In genomic region chr11:65472588-65473274, GRCh38 we compare ENCODE assay signal across 8 cellular contexts. TPM values are rescaled to one million over a fixed set of nuclear protein-coding genes. Genes with fewer than 3 reads are reported as not detected.
DNase-seq lines count a peak whose midpoint lies in the region; ATAC-seq and TF ChIP-seq lines count a peak whose summit lies in the region.
"Not testable (repeated sequence)": the region's sequence is repeated elsewhere in the genome, so short reads cannot be mapped to it uniquely, and the experiment has no call there.

No MANE protein-coding gene starts in this region.

- H3K9me2 ChIP-seq in PC-9 (ENCODE audit: insufficient read depth) = not testable (repeated sequence)

- not testable (repeated sequence) for H3K4me3 ChIP-seq in CD4-positive, alpha-beta memory T cell (ENCODE audit: low read length in 2 of 2); gastroesophageal sphincter; skeletal muscle satellite cell (ENCODE audit: low read length)
- peak overlapping the region; percentile 36; the same call in 1 of the 2 replicates for H3K4me3 ChIP-seq in PC-9

- POLR2A ChIA-PET in CD4-positive, alpha-beta memory T cell (lab: Charles Lee; ENCODE audit: partially characterized antibody) = interaction anchor here (0.9 to 25.8 kb wide), 14 partner anchors 8 to 418 kb away, joined by 3 to 1536 read pairs (median 5); partner anchors contain the start of genes CCDC85B, EHBP1L1, MALAT1 and NEAT1
- POLR2A ChIA-PET in PC-9 (lab: Charles Lee; ENCODE audit: unreplicated experiment) = interaction anchor here (0.5 to 2.0 kb wide), 14 partner anchors 17 to 579 kb away, joined by 3 to 84 read pairs (median 10); partner anchors contain the start of gene MALAT1
- POLR2A ChIA-PET in MCF 10A (lab: Yijun Ruan, JAX) = interaction anchor here (0.6 to 20.2 kb wide), 18 partner anchors 8 to 99 kb away, joined by 3 to 2284 read pairs (median 8); partner anchors contain the start of genes FAM89B, MALAT1, NEAT1 and SLC25A45

- peaks cover 25% of the 10 kb centered on the region for H3K4me1 ChIP-seq in CD4-positive, alpha-beta memory T cell (ENCODE audit: insufficient read depth, low read length)
- H3K4me1 ChIP-seq in PC-9 (replicated peaks; ENCODE audit: insufficient read depth) (peaks cover 69% of the 10 kb centered on the region), gastroesophageal sphincter (peaks cover 0 to 65% (median 37%) of the 10 kb centered on the region in 3 donors), skeletal muscle satellite cell (ENCODE audit: control insufficient read depth, insufficient read depth, low read length) (peaks cover 37% of the 10 kb centered on the region)

- not testable (repeated sequence) for TF ChIP-seq POLR2A in gastroesophageal sphincter (IDR thresholded peaks at IDR 0.05)

- 71% methylated on average over 9 to 14 of the region's 14 CpGs for WGBS in gastroesophageal sphincter (ENCODE audit: low coverage in 1 of 2), 2 donors

- not testable (repeated sequence) for H3K36me3 ChIP-seq in CD4-positive, alpha-beta memory T cell (ENCODE audit: insufficient read depth, low read length); PC-9 (ENCODE audit: low read depth); gastroesophageal sphincter; skeletal muscle satellite cell (ENCODE audit: insufficient read depth, low read length)

- CTCF ChIA-PET in CD4-positive, alpha-beta memory T cell (lab: Charles Lee; ENCODE audit: partially characterized antibody) = interaction anchor here (0.7 to 8.2 kb wide), 15 partner anchors 11 to 158 kb away, joined by 3 to 88 read pairs (median 5); partner anchors contain the start of genes CDC42EP2 and MALAT1
- CTCF ChIA-PET in PC-9 (lab: Charles Lee) = interaction anchor here (0.8 to 1.9 kb wide), 6 partner anchors 19 to 35 kb away, joined by 3 to 43 read pairs (median 6); partner anchors contain the start of gene MALAT1
- CTCF ChIA-PET in MCF 10A (lab: Yijun Ruan, JAX) = interaction anchor here (0.7 to 2.5 kb wide), 7 partner anchors 13 to 157 kb away, joined by 3 to 10 read pairs (median 4); no protein-coding TSS in a partner anchor

- not testable (repeated sequence) for H3K27me3 ChIP-seq in CD4-positive, alpha-beta memory T cell (ENCODE audit: insufficient read depth, low read length); PC-9 (ENCODE audit: insufficient read depth, low read depth); gastroesophageal sphincter; skeletal muscle satellite cell (ENCODE audit: control insufficient read depth, insufficient read depth, low read length)

- BruUV-seq in PC-9 (replicated peaks; lab: Mats Ljungman, UMichigan) = TSS peak; percentile 76
- TSS peak; percentile 95 for BruUV-seq in MCF 10A (replicated peaks; lab: Mats Ljungman, UMichigan)

- H3K36me3 Mint-ChIP-seq in CD4-positive, alpha-beta memory T cell; MCF 10A (ENCODE audit: insufficient read depth, unreplicated experiment); mesothelial cell of epicardium; type B pancreatic cell: not testable (repeated sequence)
- peaks cover 16% of the 10 kb centered on the region for H3K36me3 Mint-ChIP-seq in activated T-cell treated with anti-CD3 and anti-CD28 coated beads, Interleukin-2, amount 50 U/mL, for 24 hours (ENCODE audit: low read depth)

- H2AFZ ChIP-seq in PC-9 = not testable (repeated sequence)

- peaks cover 16 to 35% (median 28%) of the 10 kb centered on the region in 4 donors for H3K4me1 Mint-ChIP-seq in CD4-positive, alpha-beta memory T cell
- peaks cover 51% of the 10 kb centered on the region for H3K4me1 Mint-ChIP-seq in activated T-cell treated with anti-CD3 and anti-CD28 coated beads, Interleukin-2, amount 50 U/mL, for 24 hours (ENCODE audit: low read depth)
- H3K4me1 Mint-ChIP-seq in MCF 10A (ENCODE audit: insufficient read depth, unreplicated experiment) (peaks cover 17% of the 10 kb centered on the region), mesothelial cell of epicardium (peaks cover 30% of the 10 kb centered on the region), type B pancreatic cell (ENCODE audit: unreplicated experiment) (peaks cover 11% of the 10 kb centered on the region)

- H3K4me2 ChIP-seq in PC-9 (peak overlapping the region; percentile 71), skeletal muscle satellite cell (ENCODE audit: low read length) (peak overlapping the region; percentile 9)

- H3K79me2 ChIP-seq in PC-9 (ENCODE audit: low read depth) = peaks cover 33% of the 10 kb centered on the region

- H4K20me1 ChIP-seq in PC-9 (ENCODE audit: insufficient read depth) = not testable (repeated sequence)

- H3K9me3 Mint-ChIP-seq in CD4-positive, alpha-beta memory T cell; activated T-cell treated with anti-CD3 and anti-CD28 coated beads, Interleukin-2, amount 50 U/mL, for 24 hours; MCF 10A (ENCODE audit: unreplicated experiment); mesothelial cell of epicardium; type B pancreatic cell: not testable (repeated sequence)

- not testable (repeated sequence) for H3K27me3 Mint-ChIP-seq in CD4-positive, alpha-beta memory T cell; activated T-cell treated with anti-CD3 and anti-CD28 coated beads, Interleukin-2, amount 50 U/mL, for 24 hours; MCF 10A (ENCODE audit: insufficient read depth, unreplicated experiment); mesothelial cell of epicardium (ENCODE audit: low read depth); type B pancreatic cell

- intact Hi-C loops in CD4-positive, alpha-beta memory T cell (cut with micrococcal nuclease) = loop anchor here (1.0 kb wide), 2 partner anchors 25 to 90 kb away; partner anchors contain the start of gene SLC25A45
- intact Hi-C loops in PC-9 (cut with micrococcal nuclease; ENCODE audit: unreplicated experiment) = loop anchor here (1.0 kb wide), 1 partner anchor 25 kb away; no protein-coding TSS in a partner anchor
- intact Hi-C loops in MCF 10A (cut with micrococcal nuclease) = loop anchor here (1.0 kb wide), 1 partner anchor 25 kb away; no protein-coding TSS in a partner anchor

- not testable (repeated sequence) for H3K9me3 ChIP-seq in CD4-positive, alpha-beta memory T cell (ENCODE audit: control insufficient read depth in 1 of 2, low read length in 2 of 2); PC-9 (ENCODE audit: insufficient read depth, low read depth); gastroesophageal sphincter; skeletal muscle satellite cell (replicated peaks; ENCODE audit: low read length)

- H3K9ac ChIP-seq in skeletal muscle satellite cell (ENCODE audit: low read depth, low read length) = peak overlapping the region; percentile 77

- ATAC-seq in gastroesophageal sphincter = not testable (repeated sequence)

- H3K4me3 Mint-ChIP-seq in CD4-positive, alpha-beta memory T cell = peak overlapping the region in 7 of 8 donors; percentile 56 to 85 (median 74)
- H3K4me3 Mint-ChIP-seq in activated T-cell treated with anti-CD3 and anti-CD28 coated beads, Interleukin-2, amount 50 U/mL, for 24 hours = peak overlapping the region; percentile 67
- peak overlapping the region; percentile 43 for H3K4me3 Mint-ChIP-seq in MCF 10A (ENCODE audit: unreplicated experiment)
- H3K4me3 Mint-ChIP-seq in mesothelial cell of epicardium, type B pancreatic cell: not testable (repeated sequence)

- peak overlapping the region; percentile 74 for H3K27ac ChIP-seq in CD4-positive, alpha-beta memory T cell (ENCODE audit: low read depth, low read length)
- H3K27ac ChIP-seq in PC-9 = peak overlapping the region; percentile 95
- peak overlapping the region; percentile 95 to 98 (median 96) for H3K27ac ChIP-seq in gastroesophageal sphincter

- H3K27ac Mint-ChIP-seq in CD4-positive, alpha-beta memory T cell = peak overlapping the region; percentile 88 to 99 (median 98)
- peak overlapping the region; percentile 99 for H3K27ac Mint-ChIP-seq in activated T-cell treated with anti-CD3 and anti-CD28 coated beads, Interleukin-2, amount 50 U/mL, for 24 hours
- H3K27ac Mint-ChIP-seq in MCF 10A (ENCODE audit: low read depth, unreplicated experiment) = peak overlapping the region; percentile 97
- H3K27ac Mint-ChIP-seq in mesothelial cell of epicardium = peak overlapping the region; percentile 97
- peak overlapping the region; percentile 93 for H3K27ac Mint-ChIP-seq in type B pancreatic cell

- not testable (repeated sequence) for TF ChIP-seq EP300 in gastroesophageal sphincter (IDR thresholded peaks at IDR 0.05)

- DNase-seq in CD4-positive, alpha-beta memory T cell; PC-9; activated T-cell treated with anti-CD3 and anti-CD28 coated beads, Interleukin-2, amount 50 U/mL, for 24 hours; MCF 10A (ENCODE audit: unreplicated experiment); mesothelial cell of epicardium (ENCODE audit: low spot score in 2 of 2, unreplicated experiment in 2 of 2); type B pancreatic cell (ENCODE audit: extremely low spot score, unreplicated experiment): not testable (repeated sequence)

- not testable (repeated sequence) for TF ChIP-seq CTCF in PC-9 (conservative IDR thresholded peaks at IDR 0.05); MCF 10A (IDR thresholded peaks at IDR 0.05; ENCODE audit: unreplicated experiment); gastroesophageal sphincter (IDR thresholded peaks at IDR 0.05); mesothelial cell of epicardium (IDR thresholded peaks at IDR 0.05; ENCODE audit: unreplicated experiment); type B pancreatic cell (conservative IDR thresholded peaks at IDR 0.05)

- H3F3A ChIP-seq in PC-9 (ENCODE audit: insufficient read depth, low read depth) = peaks cover 61% of the 10 kb centered on the region

RNA-seq across cellular contexts. Expression of gene MALAT1, which starts 26.1 kb away (rescaled TPM):
- over 10,000 TPM; 29,058 to 29,932 TPM for total RNA-seq in CD4-positive, alpha-beta memory T cell
- 1,000 to 10,000 TPM; 2,969 to 3,488 TPM for polyA plus RNA-seq in CD4-positive, alpha-beta memory T cell
- 6,494 and 7,852 TPM in 2 replicates for total RNA-seq in PC-9 (2021)
- 10,851 and 12,068 TPM in 2 replicates for total RNA-seq in MCF 10A (2022)
- over 10,000 TPM in 2 of 4 donors, 1,000 to 10,000 TPM in 2; 2,194 to 20,520 (median 8,164) TPM for total RNA-seq in gastroesophageal sphincter
- 15,343 to 16,172 TPM (median 16,018 TPM) in 3 replicates for total RNA-seq in mesothelial cell of epicardium
- total RNA-seq in skeletal muscle satellite cell (2012; rRNA removed) = 6,738 and 7,377 TPM in 2 replicates
- total RNA-seq in type B pancreatic cell (ENCODE audit: low replicate concordance) = 4,133 and 6,276 TPM in 2 replicates

RNA-seq across cellular contexts. Expression of gene NEAT1, which starts 50.1 kb away (rescaled TPM):
- 100 to 1,000 TPM; 685 to 687 TPM for total RNA-seq in CD4-positive, alpha-beta memory T cell
- 1 to 10 TPM; 2.3 to 4.0 TPM for polyA plus RNA-seq in CD4-positive, alpha-beta memory T cell
- total RNA-seq in PC-9 (2021) (825 and 938 TPM in 2 replicates), MCF 10A (2022) (1,026 and 1,292 TPM in 2 replicates), gastroesophageal sphincter (100 to 1,000 TPM in 2 of 4 donors, 10 to 100 TPM in 2; 21.0 to 341 (median 183) TPM), mesothelial cell of epicardium (236 to 269 TPM (median 246 TPM) in 3 replicates), type B pancreatic cell (ENCODE audit: low replicate concordance) (229 and 395 TPM in 2 replicates)
- total RNA-seq in skeletal muscle satellite cell (2012; rRNA removed) = 147 and 206 TPM in 2 replicates

RNA-seq across cellular contexts. Expression of gene SCYL1, which starts 52.2 kb away (rescaled TPM):
- 10 to 100 TPM; 72.5 to 81.3 TPM for total RNA-seq in CD4-positive, alpha-beta memory T cell
- polyA plus RNA-seq in CD4-positive, alpha-beta memory T cell = 10 to 100 TPM; 22.9 to 40.8 TPM
- total RNA-seq in PC-9 (2021) (106 and 135 TPM in 2 replicates), MCF 10A (2022) (70.9 and 75.5 TPM in 2 replicates), gastroesophageal sphincter (10 to 100 TPM; 70.6 to 97.6 (median 89.2) TPM), mesothelial cell of epicardium (83.4 to 91.1 TPM (median 89.5 TPM) in 3 replicates), type B pancreatic cell (ENCODE audit: low replicate concordance) (79.4 and 80.4 TPM in 2 replicates)
- total RNA-seq in skeletal muscle satellite cell (2012; rRNA removed) = 92.8 and 102 TPM in 2 replicates
